In the genomic region with DNA sequence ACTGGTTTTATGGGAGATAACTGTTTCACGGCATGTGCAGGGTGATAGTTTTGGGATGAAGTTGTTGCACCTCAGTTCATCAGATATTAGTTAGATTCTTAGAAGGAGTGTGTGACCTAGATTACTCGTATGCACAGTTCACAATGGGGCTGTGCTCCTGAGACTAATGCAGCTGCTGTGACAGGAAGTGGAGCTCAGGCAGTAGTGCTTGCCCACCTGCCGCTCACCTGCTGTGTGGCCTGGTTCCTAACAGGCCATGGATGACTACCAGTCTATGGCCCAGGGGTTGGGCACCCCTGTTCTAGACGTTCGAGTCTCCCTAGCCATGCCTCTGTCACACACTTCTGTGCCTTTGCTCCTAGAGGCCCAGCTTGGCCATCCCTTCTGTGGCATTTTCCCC, we compare ENCODE assay signal across 15 cellular contexts. TPM values are rescaled to one million over a fixed set of nuclear protein-coding genes. Genes with fewer than 3 reads are reported as not detected.
DNase-seq lines count a peak whose midpoint lies in the region; ATAC-seq and TF ChIP-seq lines count a peak whose summit lies in the region.
"Had no signal": no experiment of that assay in that cellular context is flagged by ENCODE, and none has a peak within 500 bp of the region (broad histone marks: within the 10 kb centered on the region; RNA-seq: fewer than 3 reads in every experiment).

No MANE protein-coding gene starts in this region.

- H3K36me3 Mint-ChIP-seq in CD4-positive, alpha-beta T cell (ENCODE audit: low read depth), result peaks cover 72% of the 10 kb centered on the region
- peaks cover 17% of the 10 kb centered on the region for H3K36me3 Mint-ChIP-seq in HFFc6 (ENCODE audit: low read depth)
- H3K36me3 Mint-ChIP-seq in T-helper 17 cell (ENCODE audit: low read depth), result peaks cover 2% of the 10 kb centered on the region

- intact Hi-C loops in CD4-positive, alpha-beta T cell (cut with DNase I, micrococcal nuclease), result no loop called here

- no peak overlapping the region for H3K27ac ChIP-seq in CD4-positive, alpha-beta T cell (ENCODE audit: low read depth, low read length)

- DNase-seq in CD4-positive, alpha-beta T cell, result no peak
- no peak for DNase-seq in HFFc6
- DNase-seq in T-helper 17 cell, result no peak
- no peak for DNase-seq in A172 (ENCODE audit: low spot score)
- DNase-seq in activated CD4-positive, alpha-beta T cell treated with anti-CD3 and anti-CD28 coated beads, Interleukin-2, amount 50 U/mL, for 48 hours, result no peak
- DNase-seq: activated T-cell treated with anti-CD3 and anti-CD28 coated beads, Interleukin-2, amount 50 U/mL, for 1 hour; aorta; GF-D8; KG1; mesendoderm; NCI-H2171 had no signal

- no peak overlapping the region for H3K4me3 Mint-ChIP-seq in CD4-positive, alpha-beta T cell
- H3K4me3 Mint-ChIP-seq in HFFc6 (no peak overlapping the region), T-helper 17 cell (no peak overlapping the region)
- H3K4me3 Mint-ChIP-seq: B cell; dendritic cell treated with granulocyte-macrophage colony-stimulating factor and Interleukin-4, amounts not matched to agents 40 ng/mL and 50 ng/mL, for 4 days had no signal

- no peak for TF ChIP-seq CTCF in CD4-positive, alpha-beta T cell (IDR thresholded peaks at IDR 0.05)
- TF ChIP-seq CTCF in HFFc6 (IDR thresholded peaks at IDR 0.05), result no peak

- no peaks in the 10 kb centered on the region for H3K9me3 Mint-ChIP-seq in CD4-positive, alpha-beta T cell
- no peaks in the 10 kb centered on the region for H3K9me3 Mint-ChIP-seq in HFFc6
- H3K9me3 Mint-ChIP-seq: dendritic cell treated with granulocyte-macrophage colony-stimulating factor and Interleukin-4, amounts not matched to agents 40 ng/mL and 50 ng/mL, for 4 days had no signal

- no peaks in the 10 kb centered on the region for H3K27me3 Mint-ChIP-seq in CD4-positive, alpha-beta T cell
- H3K27me3 Mint-ChIP-seq in HFFc6 (ENCODE audit: insufficient read depth), result peaks cover 7% of the 10 kb centered on the region; the same call in 1 of the 2 replicates
- no peaks in the 10 kb centered on the region for H3K27me3 Mint-ChIP-seq in T-helper 17 cell
- H3K27me3 Mint-ChIP-seq: B cell; dendritic cell treated with granulocyte-macrophage colony-stimulating factor and Interleukin-4, amounts not matched to agents 40 ng/mL and 50 ng/mL, for 4 days; progenitor cell of endocrine pancreas had no signal

- no peak for ATAC-seq in CD4-positive, alpha-beta T cell (ENCODE audit: poor library complexity)
- ATAC-seq in T-helper 17 cell, result peak; percentile 35
- ATAC-seq in HG02571 (IDR thresholded peaks at IDR 0.05; ENCODE audit: unreplicated experiment), result no peak

- peaks cover 2% of the 10 kb centered on the region for H3K4me1 Mint-ChIP-seq in CD4-positive, alpha-beta T cell (ENCODE audit: low read depth)
- H3K4me1 Mint-ChIP-seq in HFFc6 (ENCODE audit: low read depth) (peaks cover 4% of the 10 kb centered on the region), T-helper 17 cell (peaks cover 12% of the 10 kb centered on the region)

- POLR2A ChIA-PET in CD4-positive, alpha-beta T cell (lab: Charles Lee), result interaction anchor here (1.2 to 10.5 kb wide), 2 partner anchors 11 to 16 kb away, joined by 3 to 120 read pairs; a partner anchor contains a TSS

- no peaks in the 10 kb centered on the region for H3K9me3 ChIP-seq in CD4-positive, alpha-beta T cell (ENCODE audit: control insufficient read depth, low read length)
- H3K9me3 ChIP-seq in T-helper 17 cell (ENCODE audit: control insufficient read depth, low read length, poor library complexity, severe bottlenecking), result no peaks in the 10 kb centered on the region

- CTCF ChIA-PET in CD4-positive, alpha-beta T cell (lab: Charles Lee), result no interaction called here

- H3K27ac Mint-ChIP-seq in CD4-positive, alpha-beta T cell, result peak overlapping the region; percentile 48
- peak overlapping the region; percentile 28; the same call in 1 of the 2 replicates for H3K27ac Mint-ChIP-seq in HFFc6
- peak overlapping the region; percentile 69 for H3K27ac Mint-ChIP-seq in T-helper 17 cell
- H3K27ac Mint-ChIP-seq: dendritic cell treated with granulocyte-macrophage colony-stimulating factor and Interleukin-4, amounts not matched to agents 40 ng/mL and 50 ng/mL, for 4 days; progenitor cell of endocrine pancreas had no signal

- no peaks in the 10 kb centered on the region for H3K27me3 ChIP-seq in CD4-positive, alpha-beta T cell (ENCODE audit: control insufficient read depth, insufficient read depth, low read length)

RNA-seq across cellular contexts. Expression of a gene that starts 17.0 kb away (rescaled TPM):
- total RNA-seq in CD4-positive, alpha-beta T cell, result 100 to 1,000 TPM; 100 TPM
- total RNA-seq in HFFc6 (2021; fragmentation: NEBNext Ultra II Directional; extraction: Animal tissue kit (Norgen Biotek cat#: 25700)), result 10 to 100 TPM; 14.8 to 23.1 (median 19.5) TPM
- 10 to 100 TPM; 72.4 to 73.7 TPM for total RNA-seq in T-helper 17 cell
- 7.0 and 9.3 TPM in 2 replicates for total RNA-seq in A172 (2014; rRNA removed; shearing (Covaris generic))

RNA-seq across cellular contexts. Expression of a gene that starts 20.5 kb away (rescaled TPM):
- total RNA-seq in CD4-positive, alpha-beta T cell, result 10 to 100 TPM; 67.3 to 74.6 TPM
- total RNA-seq in HFFc6 (2021; fragmentation: NEBNext Ultra II Directional; extraction: Animal tissue kit (Norgen Biotek cat#: 25700)), result 10 to 100 TPM; 13.1 to 14.6 (median 13.5) TPM
- 100 to 1,000 TPM in 1 of 2 donors, 10 to 100 TPM in 1; 95.1 to 129 TPM for total RNA-seq in T-helper 17 cell
- total RNA-seq in A172 (2014; rRNA removed; shearing (Covaris generic)), result 11.3 and 11.5 TPM in 2 replicates

RNA-seq across cellular contexts. Expression of a gene that starts 39.5 kb away (rescaled TPM):
- not detected for total RNA-seq in CD4-positive, alpha-beta T cell
- 10 to 100 TPM in 5 of 6 experiments, 1 to 10 TPM in 1; 8.3 to 13.6 (median 11.1) TPM for total RNA-seq in HFFc6 (2021; fragmentation: NEBNext Ultra II Directional; extraction: Animal tissue kit (Norgen Biotek cat#: 25700))
- total RNA-seq in T-helper 17 cell, result 1 to 10 TPM in 1 of 2 donors, not detected in 1; 1.5 TPM
- total RNA-seq in A172 (2014; rRNA removed; shearing (Covaris generic)), result 2.1 and 3.9 TPM in 2 replicates

RNA-seq across cellular contexts. Expression of a gene that starts 57.2 kb away (rescaled TPM):
- total RNA-seq in CD4-positive, alpha-beta T cell, result 1 to 10 TPM; 1.6 to 2.2 TPM
- total RNA-seq in HFFc6 (2021; fragmentation: NEBNext Ultra II Directional; extraction: Animal tissue kit (Norgen Biotek cat#: 25700)), result not detected
- 1 to 10 TPM; 2.6 to 2.7 TPM for total RNA-seq in T-helper 17 cell
- total RNA-seq in A172 (2014; rRNA removed; shearing (Covaris generic)), result 0.26 and 0.71 TPM in 2 replicates
- total RNA-seq: progenitor cell of endocrine pancreas had no signal
